ENCODE assay signal across 8 cellular contexts in the genomic region with DNA sequence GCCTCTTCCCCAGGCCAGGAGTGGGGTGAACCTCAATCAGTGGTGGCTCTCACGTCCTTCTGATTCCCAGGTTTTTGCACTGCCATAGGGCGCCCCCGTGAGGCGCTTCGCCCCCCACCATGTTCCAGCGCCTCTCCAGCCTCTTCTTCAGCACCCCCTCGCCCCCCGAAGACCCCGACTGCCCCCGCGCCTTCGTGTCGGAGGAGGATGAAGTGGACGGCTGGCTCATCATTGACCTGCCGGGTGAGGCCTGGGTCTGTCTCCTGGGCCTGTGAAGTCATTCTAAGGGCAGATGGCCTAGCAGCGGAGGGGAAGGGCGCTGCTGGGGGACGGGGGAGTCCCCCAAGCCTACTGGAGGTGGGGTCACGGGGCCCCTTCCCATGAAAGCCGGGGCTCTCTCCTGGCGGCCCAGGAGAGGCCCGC. TPM values are rescaled to one million over a fixed set of nuclear protein-coding genes. Genes with fewer than 3 reads are reported as not detected.
DNase-seq lines count a peak whose midpoint lies in the region; ATAC-seq and TF ChIP-seq lines count a peak whose summit lies in the region.

No MANE protein-coding gene starts in this region.

- H3K27me3 ChIP-seq in ascending aorta (no peaks in the 10 kb centered on the region), iPS DF 6.9 (ENCODE audit: control insufficient read depth, insufficient read depth, low read length) (peaks cover 12% of the 10 kb centered on the region; the same call in 1 of the 2 replicates), gastrocnemius medialis (no peaks in the 10 kb centered on the region)

- DNase-seq in 8988T, result peak; percentile 76
- DNase-seq in GM13977 (ENCODE audit: low spot score), result peak; percentile 70
- DNase-seq in HT1080 (ENCODE audit: low read depth), result peak; percentile 59
- peak; percentile 16 for DNase-seq in SKM-1 treated with dmso at 0.1 percent for 144 hours (lab: John Stamatoyannopoulos, UW; ENCODE audit: unreplicated experiment)
- peak in 1 of 2 donors; percentile 73 for DNase-seq in ascending aorta (ENCODE audit: low spot score in 2 of 2)
- no peak for DNase-seq in iPS DF 6.9 (ENCODE audit: low read depth, low spot score)
- peak in 1 of 2 donors; percentile 37 for DNase-seq in gastrocnemius medialis
- DNase-seq in dedifferentiated amniotic fluid mesenchymal stem cell (ENCODE audit: extremely low spot score), result no peak

- intact Hi-C loops in ascending aorta (cut with DNase I) (loop anchor here (5.0 to 10.0 kb wide), 3 partner anchors 169 to 1036 kb away; a partner anchor contains a TSS), gastrocnemius medialis (cut with DNase I; ENCODE audit: low total_unique reads) (loop anchor here (1.0 to 5.0 kb wide), 4 partner anchors 28 to 406 kb away; a partner anchor contains a TSS)

- ATAC-seq in gastrocnemius medialis, result no peak

- peaks cover 10 to 14% of the 10 kb centered on the region in 2 donors for H3K4me1 ChIP-seq in ascending aorta
- H3K4me1 ChIP-seq in iPS DF 6.9 (ENCODE audit: control insufficient read depth, insufficient read depth, low read length), result peaks cover 2% of the 10 kb centered on the region; the same call in 1 of the 2 replicates
- peaks cover 35 to 53% of the 10 kb centered on the region in 2 donors for H3K4me1 ChIP-seq in gastrocnemius medialis

- H3K4me3 ChIP-seq in ascending aorta, result peak overlapping the region; percentile 76 to 78
- H3K4me3 ChIP-seq in iPS DF 6.9 (ENCODE audit: low read length), result peak overlapping the region; percentile 87; the same call in 1 of the 2 replicates
- H3K4me3 ChIP-seq in gastrocnemius medialis, result peak overlapping the region; percentile 52 to 75 (median 72)

- H3K9me3 ChIP-seq in ascending aorta (no peaks in the 10 kb centered on the region), iPS DF 6.9 (ENCODE audit: control insufficient read depth, insufficient read depth, low read length) (no peaks in the 10 kb centered on the region), gastrocnemius medialis (no peaks in the 10 kb centered on the region)

- in situ Hi-C loops in GM13977 (cut with MboI; ENCODE audit: low pct_unique_long_range_greater_than_20kb, low sequenced_read_pairs, unreplicated experiment) (loop anchor here (25.0 kb wide), 1 partner anchor 396 kb away; a partner anchor contains a TSS), gastrocnemius medialis (cut with MboI; ENCODE audit: low sequenced_read_pairs in 4 of 4) (loop anchor here in 1 of 4 donors (25.0 kb wide), 1 partner anchor 171 kb away; no protein-coding TSS in a partner anchor)

- peak overlapping the region; percentile 73 to 88 for H3K27ac ChIP-seq in ascending aorta
- no peak overlapping the region for H3K27ac ChIP-seq in iPS DF 6.9 (ENCODE audit: low read length)
- H3K27ac ChIP-seq in gastrocnemius medialis, result peak overlapping the region; percentile 94 to 100 (median 95)

- no CpG with 5 or more reads among the region's 22 CpGs for WGBS in iPS DF 6.9 (ENCODE audit: insufficient coverage, insufficient read length)

- peaks cover 2 to 4% of the 10 kb centered on the region in 2 donors for H3K36me3 ChIP-seq in ascending aorta
- no peaks in the 10 kb centered on the region for H3K36me3 ChIP-seq in iPS DF 6.9 (ENCODE audit: control insufficient read depth, insufficient read depth, low read length)
- H3K36me3 ChIP-seq in gastrocnemius medialis, result peaks cover 0 to under 1% of the 10 kb centered on the region in 2 donors

- no peak for TF ChIP-seq POLR2A in gastrocnemius medialis (IDR thresholded peaks at IDR 0.05)

- peak; percentile 73 for TF ChIP-seq CTCF in GM13977 (IDR thresholded peaks at IDR 0.05; ENCODE audit: extremely low read depth, insufficient read depth, missing control alignments)
- peak in 2 of 3 experiments; percentile 31 to 52 for TF ChIP-seq CTCF in ascending aorta (IDR thresholded peaks at IDR 0.05)
- peak in 3 of 5 experiments; percentile 31 to 62 (median 46) for TF ChIP-seq CTCF in gastrocnemius medialis (IDR thresholded peaks at IDR 0.05 in 4 of 5, conservative IDR thresholded peaks at IDR 0.05 in 1 of 5)

RNA-seq across cellular contexts. Expression of a gene that starts 4.5 kb away (rescaled TPM):
- total RNA-seq in HT1080 (2014; rRNA removed; shearing (Covaris generic)), result 2.8 and 3.1 TPM in 2 replicates
- polyA plus RNA-seq in HT1080 (2015; cell fraction: cytosol; rRNA removed), result 5.2 and 7.5 TPM in 2 replicates
- polyA plus RNA-seq in HT1080 (2015; cell fraction: nucleus; rRNA removed), result 5.0 and 5.4 TPM in 2 replicates
- total RNA-seq in ascending aorta (6.2 TPM), gastrocnemius medialis (10 to 100 TPM in 2 of 4 donors, 1 to 10 TPM in 2; 2.9 to 26.7 (median 11.1) TPM)

RNA-seq across cellular contexts. Expression of a gene that starts 31.7 kb away (rescaled TPM):
- 18.1 and 20.8 TPM in 2 replicates for total RNA-seq in HT1080 (2014; rRNA removed; shearing (Covaris generic))
- polyA plus RNA-seq in HT1080 (2015; cell fraction: cytosol; rRNA removed), result 33.6 and 35.0 TPM in 2 replicates
- polyA plus RNA-seq in HT1080 (2015; cell fraction: nucleus; rRNA removed), result 49.4 and 50.6 TPM in 2 replicates
- total RNA-seq in ascending aorta (41.5 TPM), gastrocnemius medialis (10 to 100 TPM; 12.8 to 14.1 (median 13.7) TPM)

Comparison
In these comparisons a context has a peak if more than half of its experiments do, and no peak if none do; other contexts are left out.
1. DNase-seq: peak in 8988T (single experiment), GM13977 (single experiment), HT1080 (single experiment) and SKM-1 treated with dmso at 0.1 percent for 144 hours (single experiment); none in iPS DF 6.9 (single experiment) and dedifferentiated amniotic fluid mesenchymal stem cell (single experiment).
2. Peak in every context shown above with its lines, with median percentiles within 50 percentile points of each other: CTCF ChIP-seq and H3K4me3 ChIP-seq.